Comparison of ENCODE assay signal across 4 cellular contexts in genomic region chr1:25387096-25387495, GRCh38. TPM values are rescaled to one million over a fixed set of nuclear protein-coding genes. Genes with fewer than 3 reads are reported as not detected.
"Had no signal": no experiment of that assay in that cellular context is flagged by ENCODE, and none has a peak within 500 bp of the region (broad histone marks: within the 10 kb centered on the region; RNA-seq: fewer than 3 reads in every experiment).

No MANE protein-coding gene starts in this region.

RNA-seq across cellular contexts. Expression of gene RHCE, which starts 33.5 kb away (rescaled TPM):
- total RNA-seq: natural killer cell, occipital lobe, progenitor cell of endocrine pancreas, transverse colon had no signal
